In genomic region chr3:177378168-177378567, GRCh38 we compare ENCODE assay signal across 13 cellular contexts.
DNase-seq lines count a peak whose midpoint lies in the region; ATAC-seq, FAIRE-seq and TF ChIP-seq lines count a peak whose summit lies in the region.
"Had no signal": no experiment of that assay in that cellular context is flagged by ENCODE, and none has a peak within 500 bp of the region (broad histone marks: within the 10 kb centered on the region; RNA-seq: fewer than 3 reads in every experiment).

No MANE protein-coding gene starts in this region.

- no peaks in the 10 kb centered on the region for H3K4me1 ChIP-seq in CD8-positive, alpha-beta memory T cell (ENCODE audit: insufficient read depth, low read length)

- peaks cover 9% of the 10 kb centered on the region; the same call in 1 of the 2 replicates for H3K9me3 ChIP-seq in SU-DHL-6 (ENCODE audit: insufficient read depth, low read length)
- H3K9me3 ChIP-seq in CD8-positive, alpha-beta memory T cell (ENCODE audit: low read length), result peaks cover 3% of the 10 kb centered on the region

- CTCF ChIA-PET in CD8-positive, alpha-beta memory T cell (lab: Charles Lee), result no interaction called here
- CTCF ChIA-PET in activated CD8-positive, alpha-beta memory T cell treated with anti-CD3 and anti-CD28 coated beads, Interleukin-2, amount 10 ng/mL, durations not matched to agents 7 days and 5 days (lab: Charles Lee), result no interaction called here

- H3K27me3 ChIP-seq in SU-DHL-6 (ENCODE audit: low read length), result no peaks in the 10 kb centered on the region
- no peaks in the 10 kb centered on the region for H3K27me3 ChIP-seq in CD8-positive, alpha-beta memory T cell (ENCODE audit: insufficient read depth, low read length, poor library complexity, severe bottlenecking)

- H2AFZ ChIP-seq in SU-DHL-6 (ENCODE audit: low read depth, low read length, severe bottlenecking), result peak overlapping the region; percentile 62

- peak overlapping the region; percentile 55 for H3K9ac ChIP-seq in SU-DHL-6 (ENCODE audit: low read length)

- 0 out of 2 replicates have a peak, but pooled peaks cover 3% of the 10 kb centered on the region for H3K36me3 ChIP-seq in SU-DHL-6 (ENCODE audit: low read length)
- H3K36me3 ChIP-seq in CD8-positive, alpha-beta memory T cell (ENCODE audit: insufficient read depth, low read length), result no peaks in the 10 kb centered on the region

- peaks cover 0 to 6% (median 0%) of the 10 kb centered on the region in 3 donors for H3K36me3 Mint-ChIP-seq in CD8-positive, alpha-beta memory T cell
- peaks cover 5% of the 10 kb centered on the region for H3K36me3 Mint-ChIP-seq in activated CD8-positive, alpha-beta memory T cell treated with anti-CD3 and anti-CD28 coated beads, Interleukin-2, amount 10 ng/mL, durations not matched to agents 7 days and 5 days

- H3K4me2 ChIP-seq in SU-DHL-6 (ENCODE audit: low read depth, low read length, poor library complexity, severe bottlenecking), result peak overlapping the region; percentile 73

- no peaks in the 10 kb centered on the region for H3K79me2 ChIP-seq in SU-DHL-6 (ENCODE audit: insufficient read depth, low read length)

- no peak for TF ChIP-seq POLR2A in GM12891 (IDR thresholded peaks at IDR 0.05; ENCODE audit: low read depth, low read length)

- FAIRE-seq in GM12891 (lab: Jason Lieb, UNC), result peak; percentile 26
- FAIRE-seq: H1 had no signal

- no peak for DNase-seq in GM12891 (ENCODE audit: insufficient read length, low spot score)
- no peak for DNase-seq in CD8-positive, alpha-beta memory T cell
- DNase-seq in activated CD8-positive, alpha-beta memory T cell treated with anti-CD3 and anti-CD28 coated beads, Interleukin-2, amount 10 ng/mL, durations not matched to agents 7 days and 5 days, result no peak
- no peak for DNase-seq in omental fat pad (ENCODE audit: low spot score)
- DNase-seq in activated CD4-positive, alpha-beta T cell treated with anti-CD3 and anti-CD28 coated beads, Interleukin-2, amount 50 U/mL, for 4 hours, result no peak
- DNase-seq: erythroblast, NCI-H2171 treated with DMSO at 0.1 percent for 48 hours had no signal

- H4K20me1 ChIP-seq in SU-DHL-6 (ENCODE audit: low read depth, low read length), result no peaks in the 10 kb centered on the region

- H3K9me2 ChIP-seq in SU-DHL-6 (replicated peaks; ENCODE audit: insufficient read depth, low read length), result no peaks in the 10 kb centered on the region

- H3K27ac ChIP-seq in SU-DHL-6 (ENCODE audit: low read depth, low read length), result peak overlapping the region; percentile 86
- no peak overlapping the region for H3K27ac ChIP-seq in CD8-positive, alpha-beta memory T cell (ENCODE audit: low read depth, low read length)
- H3K27ac ChIP-seq: RWPE1 had no signal

- peaks cover 36% of the 10 kb centered on the region for H3F3A ChIP-seq in SU-DHL-6 (ENCODE audit: insufficient read depth)

- peaks cover 0 to 1% of the 10 kb centered on the region in 2 donors for H3K27me3 Mint-ChIP-seq in CD8-positive, alpha-beta memory T cell
- no peaks in the 10 kb centered on the region for H3K27me3 Mint-ChIP-seq in activated CD8-positive, alpha-beta memory T cell treated with anti-CD3 and anti-CD28 coated beads, Interleukin-2, amount 10 ng/mL, durations not matched to agents 7 days and 5 days

- peak overlapping the region in 3 of 8 donors; percentile 24 to 71 (median 50) for H3K27ac Mint-ChIP-seq in CD8-positive, alpha-beta memory T cell
- no peak overlapping the region for H3K27ac Mint-ChIP-seq in activated CD8-positive, alpha-beta memory T cell treated with anti-CD3 and anti-CD28 coated beads, Interleukin-2, amount 10 ng/mL, durations not matched to agents 7 days and 5 days

- H3K4me3 Mint-ChIP-seq in CD8-positive, alpha-beta memory T cell, result no peak overlapping the region
- H3K4me3 Mint-ChIP-seq in activated CD8-positive, alpha-beta memory T cell treated with anti-CD3 and anti-CD28 coated beads, Interleukin-2, amount 10 ng/mL, durations not matched to agents 7 days and 5 days, result no peak overlapping the region

- POLR2A ChIA-PET in CD8-positive, alpha-beta memory T cell (lab: Charles Lee), result interaction anchor here (0.5 to 0.6 kb wide), 2 partner anchors 192 to 299 kb away, joined by 3 read pairs; no protein-coding TSS in a partner anchor

- H3K4me3 ChIP-seq in SU-DHL-6 (ENCODE audit: insufficient read depth, low read length, poor library complexity, severe bottlenecking), result no peak overlapping the region
- no peak overlapping the region for H3K4me3 ChIP-seq in CD8-positive, alpha-beta memory T cell (ENCODE audit: low read length)

- H3K4me1 Mint-ChIP-seq in CD8-positive, alpha-beta memory T cell, result peaks cover 5 to 9% (median 5%) of the 10 kb centered on the region in 3 donors
- peaks cover 3% of the 10 kb centered on the region for H3K4me1 Mint-ChIP-seq in activated CD8-positive, alpha-beta memory T cell treated with anti-CD3 and anti-CD28 coated beads, Interleukin-2, amount 10 ng/mL, durations not matched to agents 7 days and 5 days

- TF ChIP-seq CTCF in SU-DHL-6 (IDR thresholded peaks at IDR 0.05; ENCODE audit: insufficient read depth, low read length, poor library complexity, severe bottlenecking), result no peak
- no peak for TF ChIP-seq CTCF in omental fat pad (IDR thresholded peaks at IDR 0.05)

- ATAC-seq in GM19438 (IDR thresholded peaks at IDR 0.05; ENCODE audit: low read depth, unreplicated experiment) (peak; percentile 65), HG02938 (IDR thresholded peaks at IDR 0.05; ENCODE audit: unreplicated experiment) (peak; percentile 70), omental fat pad (ENCODE audit: low FRiP score) (no peak)
- ATAC-seq in activated CD8-positive, alpha-beta memory T cell treated with anti-CD3 and anti-CD28 coated beads, Interleukin-2, amount 10 ng/mL, durations not matched to agents 7 days and 5 days, result no peak
- ATAC-seq: sciatic nerve had no signal

- peaks cover 0 to 5% (median 4%) of the 10 kb centered on the region in 5 donors for H3K9me3 Mint-ChIP-seq in CD8-positive, alpha-beta memory T cell
- peaks cover 3% of the 10 kb centered on the region for H3K9me3 Mint-ChIP-seq in activated CD8-positive, alpha-beta memory T cell treated with anti-CD3 and anti-CD28 coated beads, Interleukin-2, amount 10 ng/mL, durations not matched to agents 7 days and 5 days (ENCODE audit: low read depth)

TF ChIP-seq in GM12891, 5 proteins besides CTCF, POLR2A, EP300 and RAD21:
- TF ChIP-seq PAX5 (IDR thresholded peaks at IDR 0.05; ENCODE audit: insufficient read depth, low read length, severe bottlenecking) (no peak), TAF1 (IDR thresholded peaks at IDR 0.05; ENCODE audit: low read depth, low read length) (no peak), SPI1 (IDR thresholded peaks at IDR 0.05; ENCODE audit: low read depth, low read length) (no peak), POLR2AphosphoS5 (IDR thresholded peaks at IDR 0.05; ENCODE audit: low read depth, low read length) (no peak)

Comparison
In these comparisons a context has a peak if more than half of its experiments do, and no peak if none do; other contexts are left out.
1. ATAC-seq: peak in GM19438 (single experiment) and HG02938 (single experiment); none in activated CD8-positive, alpha-beta memory T cell treated with anti-CD3 and anti-CD28 coated beads, Interleukin-2, amount 10 ng/mL, durations not matched to agents 7 days and 5 days (single experiment) and omental fat pad (single experiment).